In genomic region chr7:3032256-3032655, GRCh38 we compare ENCODE assay signal across 23 cellular contexts. TPM values are rescaled to one million over a fixed set of nuclear protein-coding genes. Genes with fewer than 3 reads are reported as not detected.
DNase-seq lines count a peak whose midpoint lies in the region; ATAC-seq and TF ChIP-seq lines count a peak whose summit lies in the region.
"Had no signal": no experiment of that assay in that cellular context is flagged by ENCODE, and none has a peak within 500 bp of the region (broad histone marks: within the 10 kb centered on the region; RNA-seq: fewer than 3 reads in every experiment).

No MANE protein-coding gene starts in this region.

- peaks cover under 1% of the 10 kb centered on the region for H3K9me3 Mint-ChIP-seq in T-helper 2 cell treated with Interferon-gamma antibody and Interleukin-4, amounts not matched to agents 5 μg/mL and 100 μg/mL, for 36 hours
- peaks cover 0 to 3% (median 2%) of the 10 kb centered on the region in 8 donors for H3K9me3 Mint-ChIP-seq in CD4-positive, alpha-beta memory T cell
- H3K9me3 Mint-ChIP-seq in activated naive CD8-positive, alpha-beta T cell (ENCODE audit: low read depth): no peaks in the 10 kb centered on the region
- peaks cover 0 to 3% (median 0%) of the 10 kb centered on the region in 9 donors for H3K9me3 Mint-ChIP-seq in naive thymus-derived CD8-positive, alpha-beta T cell

- H3K27ac Mint-ChIP-seq in T-helper 2 cell treated with Interferon-gamma antibody and Interleukin-4, amounts not matched to agents 5 μg/mL and 100 μg/mL, for 36 hours: peak overlapping the region; percentile 27
- peak overlapping the region in 6 of 7 donors; percentile 6 to 70 (median 42) for H3K27ac Mint-ChIP-seq in CD4-positive, alpha-beta memory T cell
- peak overlapping the region; percentile 47 for H3K27ac Mint-ChIP-seq in activated naive CD8-positive, alpha-beta T cell
- H3K27ac Mint-ChIP-seq in naive thymus-derived CD8-positive, alpha-beta T cell: peak overlapping the region; percentile 41 to 95 (median 82)
- H3K27ac Mint-ChIP-seq: WTC11 had no signal

- no peak overlapping the region for H3K4me3 ChIP-seq in CD4-positive, alpha-beta memory T cell (ENCODE audit: low read length in 2 of 2)
- H3K4me3 ChIP-seq in Peyer's patch: no peak overlapping the region
- H3K4me3 ChIP-seq: K562, MG63, tibial artery had no signal

- no peak for ATAC-seq in naive thymus-derived CD8-positive, alpha-beta T cell
- ATAC-seq: K562, left lobe of liver, WTC11 had no signal

- no peaks in the 10 kb centered on the region for H3K27me3 ChIP-seq in CD4-positive, alpha-beta memory T cell (ENCODE audit: insufficient read depth, low read length)
- H3K27me3 ChIP-seq in Peyer's patch: no peaks in the 10 kb centered on the region
- H3K27me3 ChIP-seq: MG63, tibial artery had no signal

- POLR2A ChIA-PET in CD4-positive, alpha-beta memory T cell (lab: Charles Lee; ENCODE audit: partially characterized antibody): no interaction called here
- POLR2A ChIA-PET in naive thymus-derived CD8-positive, alpha-beta T cell (lab: Charles Lee): interaction anchor here (0.7 to 1.1 kb wide), 2 partner anchors 34 to 53 kb away, joined by 3 to 5 read pairs; no protein-coding TSS in a partner anchor
- POLR2A ChIA-PET in HEK293T (lab: Yijun Ruan, JAX): no interaction called here

- TF ChIP-seq CTCF in Peyer's patch (IDR thresholded peaks at IDR 0.05): no peak

- CTCF ChIA-PET in CD4-positive, alpha-beta memory T cell (lab: Charles Lee; ENCODE audit: partially characterized antibody): no interaction called here
- CTCF ChIA-PET in HEK293T (lab: Yijun Ruan, JAX): no interaction called here

- H3K36me3 Mint-ChIP-seq in T-helper 2 cell treated with Interferon-gamma antibody and Interleukin-4, amounts not matched to agents 5 μg/mL and 100 μg/mL, for 36 hours (ENCODE audit: low read depth): peaks cover 50% of the 10 kb centered on the region
- H3K36me3 Mint-ChIP-seq in CD4-positive, alpha-beta memory T cell: peaks cover 45 to 66% of the 10 kb centered on the region in 2 donors
- H3K36me3 Mint-ChIP-seq in activated naive CD8-positive, alpha-beta T cell: peaks cover 20% of the 10 kb centered on the region
- H3K36me3 Mint-ChIP-seq in naive thymus-derived CD8-positive, alpha-beta T cell: peaks cover 8 to 79% (median 27%) of the 10 kb centered on the region in 3 donors

- H3K9me3 ChIP-seq in CD4-positive, alpha-beta memory T cell (ENCODE audit: control insufficient read depth in 1 of 2, low read length in 2 of 2): no peaks in the 10 kb centered on the region
- H3K9me3 ChIP-seq in Peyer's patch: no peaks in the 10 kb centered on the region
- H3K9me3 ChIP-seq: MG63, tibial artery had no signal

- intact Hi-C loops in CD4-positive, alpha-beta memory T cell (cut with micrococcal nuclease): no loop called here

- H3K4me1 Mint-ChIP-seq in T-helper 2 cell treated with Interferon-gamma antibody and Interleukin-4, amounts not matched to agents 5 μg/mL and 100 μg/mL, for 36 hours (ENCODE audit: low read depth): peaks cover 21% of the 10 kb centered on the region
- peaks cover 40 to 77% (median 60%) of the 10 kb centered on the region in 4 donors for H3K4me1 Mint-ChIP-seq in CD4-positive, alpha-beta memory T cell
- peaks cover 57% of the 10 kb centered on the region for H3K4me1 Mint-ChIP-seq in activated naive CD8-positive, alpha-beta T cell (ENCODE audit: low read depth)
- H3K4me1 Mint-ChIP-seq in naive thymus-derived CD8-positive, alpha-beta T cell: peaks cover 35 to 82% (median 77%) of the 10 kb centered on the region in 4 donors

- peaks cover 13% of the 10 kb centered on the region for H3K36me3 ChIP-seq in CD4-positive, alpha-beta memory T cell (ENCODE audit: insufficient read depth, low read length)
- no peaks in the 10 kb centered on the region for H3K36me3 ChIP-seq in Peyer's patch
- H3K36me3 ChIP-seq: MG63, tibial artery had no signal

- DNase-seq in T-helper 2 cell treated with Interferon-gamma antibody and Interleukin-4, amounts not matched to agents 5 μg/mL and 100 μg/mL, for 36 hours (ENCODE audit: low spot score): no peak
- no peak for DNase-seq in T-helper 2 cell
- no peak for DNase-seq in CD4-positive, alpha-beta memory T cell
- no peak for DNase-seq in naive thymus-derived CD8-positive, alpha-beta T cell
- no peak for DNase-seq in Peyer's patch
- no peak for DNase-seq in HEK293T (ENCODE audit: extremely low spot score)
- no peak for DNase-seq in DMS53 treated with DMSO at 0.1 percent for 48 hours (lab: John Stamatoyannopoulos, UW; ENCODE audit: unreplicated experiment)
- DNase-seq: 8988T; activated effector memory CD4-positive, alpha-beta T cell treated with Interleukin-2 at 50 U/mL for 16 hours; AML-193; Calu3; MG63; midbrain; NCI-H1436 treated with DMSO at 0.1 percent for 48 hours; NCI-H524; stimulated activated naive CD4-positive, alpha-beta T cell; T-helper 9 cell; tibial artery had no signal

- H3K4me3 Mint-ChIP-seq in T-helper 2 cell treated with Interferon-gamma antibody and Interleukin-4, amounts not matched to agents 5 μg/mL and 100 μg/mL, for 36 hours: no peak overlapping the region
- peak overlapping the region in 1 of 8 donors; percentile 13 for H3K4me3 Mint-ChIP-seq in CD4-positive, alpha-beta memory T cell
- no peak overlapping the region for H3K4me3 Mint-ChIP-seq in activated naive CD8-positive, alpha-beta T cell
- H3K4me3 Mint-ChIP-seq in naive thymus-derived CD8-positive, alpha-beta T cell: peak overlapping the region in 3 of 10 donors; percentile 8 to 50 (median 18)
- H3K4me3 Mint-ChIP-seq: WTC11 had no signal

- no peak for TF ChIP-seq POLR2A in Peyer's patch (IDR thresholded peaks at IDR 0.05)

- H3K27me3 Mint-ChIP-seq in T-helper 2 cell treated with Interferon-gamma antibody and Interleukin-4, amounts not matched to agents 5 μg/mL and 100 μg/mL, for 36 hours (ENCODE audit: low read depth): no peaks in the 10 kb centered on the region
- no peaks in the 10 kb centered on the region for H3K27me3 Mint-ChIP-seq in CD4-positive, alpha-beta memory T cell
- no peaks in the 10 kb centered on the region for H3K27me3 Mint-ChIP-seq in activated naive CD8-positive, alpha-beta T cell
- no peaks in the 10 kb centered on the region for H3K27me3 Mint-ChIP-seq in naive thymus-derived CD8-positive, alpha-beta T cell

- H3K4me1 ChIP-seq in CD4-positive, alpha-beta memory T cell (ENCODE audit: insufficient read depth, low read length): peaks cover 35% of the 10 kb centered on the region
- H3K4me1 ChIP-seq in Peyer's patch: no peaks in the 10 kb centered on the region

- H3K27ac ChIP-seq in CD4-positive, alpha-beta memory T cell (ENCODE audit: low read depth, low read length): no peak overlapping the region
- H3K27ac ChIP-seq in Peyer's patch: no peak overlapping the region
- H3K27ac ChIP-seq: tibial artery had no signal

TF ChIP-seq in HEK293T, 16 proteins besides CTCF, POLR2A, EP300 and RAD21:
- TF ChIP-seq ARNT (IDR thresholded peaks at IDR 0.05) (no peak), ELF4 (IDR thresholded peaks at IDR 0.05) (no peak), L3MBTL2 (conservative IDR thresholded peaks at IDR 0.05) (no peak), FOXK2 (IDR thresholded peaks at IDR 0.05) (no peak), BHLHE40 (IDR thresholded peaks at IDR 0.05; ENCODE audit: borderline replicate concordance) (no peak), FOXA1 (IDR thresholded peaks at IDR 0.05) (no peak), FOXM1 (IDR thresholded peaks at IDR 0.05; ENCODE audit: borderline replicate concordance) (no peak), HDGF (IDR thresholded peaks at IDR 0.05; ENCODE audit: borderline replicate concordance) (no peak), CTBP1 (IDR thresholded peaks at IDR 0.05; ENCODE audit: borderline replicate concordance) (no peak), TARDBP (IDR thresholded peaks at IDR 0.05) (no peak), ZNF384 (IDR thresholded peaks at IDR 0.05) (no peak), SP1 (IDR thresholded peaks at IDR 0.05) (no peak), LEF1 (IDR thresholded peaks at IDR 0.05; ENCODE audit: borderline replicate concordance) (no peak), SUZ12 (IDR thresholded peaks at IDR 0.05) (no peak)

RNA-seq across cellular contexts. Expression of gene CARD11, which starts 11.4 kb away (rescaled TPM):
- 100 to 1,000 TPM; 131 to 136 TPM for total RNA-seq in CD4-positive, alpha-beta memory T cell
- polyA plus RNA-seq in CD4-positive, alpha-beta memory T cell: 10 to 100 TPM in 1 of 2 donors, 1 to 10 TPM in 1; 4.9 to 39.6 TPM
- total RNA-seq in naive thymus-derived CD8-positive, alpha-beta T cell: 100 to 1,000 TPM; 104 to 109 TPM
- 10 to 100 TPM; 10.8 to 40.2 (median 18.9) TPM for polyA plus RNA-seq in naive thymus-derived CD8-positive, alpha-beta T cell
- 10 to 100 TPM in 1 of 4 donors, 1 to 10 TPM in 3; 3.1 to 53.6 (median 5.9) TPM for total RNA-seq in Peyer's patch
- total RNA-seq: fibroblast of villous mesenchyme had no signal

Comparison
In these comparisons a context has a peak if more than half of its experiments do, and no peak if none do; other contexts are left out.
1. H3K27ac Mint-ChIP-seq: peak in every context shown above with its lines; median percentile 82 in naive thymus-derived CD8-positive, alpha-beta T cell; 47 in activated naive CD8-positive, alpha-beta T cell; 42 in CD4-positive, alpha-beta memory T cell; 27 in T-helper 2 cell treated with Interferon-gamma antibody and Interleukin-4, amounts not matched to agents 5 μg/mL and 100 μg/mL, for 36 hours.